In the genomic region with DNA sequence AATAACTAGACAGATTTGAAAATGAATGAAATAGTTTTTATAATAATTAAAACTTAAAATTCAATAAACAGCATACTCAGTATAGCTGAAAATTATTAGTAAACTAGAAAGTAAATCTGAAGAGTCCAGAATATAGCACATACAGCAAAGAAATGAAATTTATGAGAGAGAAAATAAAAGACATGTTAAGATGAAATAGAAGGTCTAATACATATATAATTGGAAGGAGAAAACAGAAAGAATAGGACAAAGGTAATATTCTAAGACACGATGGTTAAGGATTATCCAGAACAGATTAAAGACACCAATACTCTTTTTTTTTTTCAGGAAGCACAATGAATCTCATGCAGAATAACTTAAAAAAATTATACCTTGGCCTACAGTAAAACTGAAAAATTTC, we compare ENCODE assay signal across 18 cellular contexts.
DNase-seq lines count a peak whose midpoint lies in the region; ATAC-seq, FAIRE-seq and TF ChIP-seq lines count a peak whose summit lies in the region.
"Had no signal": no experiment of that assay in that cellular context is flagged by ENCODE, and none has a peak within 500 bp of the region (broad histone marks: within the 10 kb centered on the region; RNA-seq: fewer than 3 reads in every experiment).

No MANE protein-coding gene starts in this region.

- FAIRE-seq in G401.6 (lab: Jason Lieb, UNC) (peak; percentile 67), colon (lab: Jason Lieb, UNC) (peak; percentile 18), pancreas (lab: Jason Lieb, UNC) (no peak)
- FAIRE-seq: H54 had no signal

- H3K36me3 ChIP-seq in CD4-positive, CD25-positive, alpha-beta regulatory T cell (ENCODE audit: control insufficient read depth, insufficient read depth, low read length), result no peaks in the 10 kb centered on the region
- no peaks in the 10 kb centered on the region for H3K36me3 ChIP-seq in pancreas

- DNase-seq in CD4-positive, CD25-positive, alpha-beta regulatory T cell, result no peak
- DNase-seq in natural killer cell treated with Interleukin-12 subunit alpha and Interleukin-12 subunit beta and Interleukin-15 and Interleukin-18, amount 100 ng/mL, for 72 hours (ENCODE audit: low spot score), result no peak
- no peak for DNase-seq in pancreas
- DNase-seq in T-helper 1 cell, result no peak
- DNase-seq: DMS79, KBM-7, NCI-H1048, NCI-H1436 treated with DMSO at 0.1 percent for 48 hours, NCI-H2029 treated with DMSO at 0.1 percent for 48 hours, NCI-H2171 treated with DMSO at 0.1 percent for 48 hours, NCI-H510A, NCI-H82, PC-3 had no signal

- no peaks in the 10 kb centered on the region for H3K27me3 ChIP-seq in CD4-positive, CD25-positive, alpha-beta regulatory T cell (ENCODE audit: control insufficient read depth, insufficient read depth, low read length)
- H3K27me3 ChIP-seq in pancreas, result no peaks in the 10 kb centered on the region

- peaks cover 5% of the 10 kb centered on the region for H3K36me3 Mint-ChIP-seq in CD4-positive, CD25-positive, alpha-beta regulatory T cell
- H3K36me3 Mint-ChIP-seq in natural killer cell treated with Interleukin-12 subunit alpha and Interleukin-12 subunit beta and Interleukin-15 and Interleukin-18, amount 100 ng/mL, for 72 hours, result no peaks in the 10 kb centered on the region

- no peak for ATAC-seq in CD4-positive, CD25-positive, alpha-beta regulatory T cell (ENCODE audit: low read depth in 2 of 2)
- no peak for ATAC-seq in natural killer cell treated with Interleukin-12 subunit alpha and Interleukin-12 subunit beta and Interleukin-15 and Interleukin-18, amount 100 ng/mL, for 72 hours
- ATAC-seq in esophagus mucosa (no peak), pancreas (no peak)
- ATAC-seq: PC-3 had no signal

- H3K4me3 ChIP-seq in CD4-positive, CD25-positive, alpha-beta regulatory T cell (ENCODE audit: low read depth, low read length), result no peak overlapping the region
- H3K4me3 ChIP-seq in pancreas, result no peak overlapping the region

- H3K4me1 ChIP-seq in CD4-positive, CD25-positive, alpha-beta regulatory T cell (ENCODE audit: control insufficient read depth, insufficient read depth, low read length, poor library complexity, severe bottlenecking), result peaks cover 7% of the 10 kb centered on the region
- H3K4me1 ChIP-seq in pancreas, result no peaks in the 10 kb centered on the region

- H3K27ac ChIP-seq in CD4-positive, CD25-positive, alpha-beta regulatory T cell (ENCODE audit: insufficient read depth, low read length, poor library complexity, severe bottlenecking), result peak overlapping the region; percentile 2
- no peak overlapping the region for H3K27ac ChIP-seq in pancreas
- H3K27ac ChIP-seq: RWPE1 had no signal

- intact Hi-C loops in pancreas (cut with DNase I), result no loop called here

- no peaks in the 10 kb centered on the region for H3K27me3 Mint-ChIP-seq in CD4-positive, CD25-positive, alpha-beta regulatory T cell
- H3K27me3 Mint-ChIP-seq in natural killer cell treated with Interleukin-12 subunit alpha and Interleukin-12 subunit beta and Interleukin-15 and Interleukin-18, amount 100 ng/mL, for 72 hours, result no peaks in the 10 kb centered on the region

- WGBS in pancreas, 2 donors, result 96 to 97% methylated on average over 1 of the region's 1 CpG

- peaks cover 18 to 47% (median 28%) of the 10 kb centered on the region in 4 donors for H3K4me1 Mint-ChIP-seq in CD4-positive, CD25-positive, alpha-beta regulatory T cell
- H3K4me1 Mint-ChIP-seq in natural killer cell treated with Interleukin-12 subunit alpha and Interleukin-12 subunit beta and Interleukin-15 and Interleukin-18, amount 100 ng/mL, for 72 hours (ENCODE audit: low read depth in 2 of 2), result peaks cover 14 to 22% of the 10 kb centered on the region in 2 donors

- no peak for TF ChIP-seq CTCF in pancreas (IDR thresholded peaks at IDR 0.05)

- H3K27ac Mint-ChIP-seq in CD4-positive, CD25-positive, alpha-beta regulatory T cell, result peak overlapping the region; percentile 11 to 54 (median 29)
- peak overlapping the region in 1 of 2 donors; percentile 89 for H3K27ac Mint-ChIP-seq in natural killer cell treated with Interleukin-12 subunit alpha and Interleukin-12 subunit beta and Interleukin-15 and Interleukin-18, amount 100 ng/mL, for 72 hours

- no peak overlapping the region for H3K4me3 Mint-ChIP-seq in CD4-positive, CD25-positive, alpha-beta regulatory T cell
- H3K4me3 Mint-ChIP-seq in natural killer cell treated with Interleukin-12 subunit alpha and Interleukin-12 subunit beta and Interleukin-15 and Interleukin-18, amount 100 ng/mL, for 72 hours, result peak overlapping the region; percentile 0

- H3K9me3 ChIP-seq in CD4-positive, CD25-positive, alpha-beta regulatory T cell (ENCODE audit: control insufficient read depth in 2 of 2, low read length in 2 of 2), result no peaks in the 10 kb centered on the region
- no peaks in the 10 kb centered on the region for H3K9me3 ChIP-seq in pancreas

- H3K9me3 Mint-ChIP-seq in CD4-positive, CD25-positive, alpha-beta regulatory T cell, result peaks cover 0 to 1% (median 0%) of the 10 kb centered on the region in 7 donors
- H3K9me3 Mint-ChIP-seq in natural killer cell treated with Interleukin-12 subunit alpha and Interleukin-12 subunit beta and Interleukin-15 and Interleukin-18, amount 100 ng/mL, for 72 hours, result no peaks in the 10 kb centered on the region
